14 cellular contexts compared by ENCODE assay signal in genomic region chr15:90987561-90988141, GRCh38. TPM values are rescaled to one million over a fixed set of nuclear protein-coding genes. Genes with fewer than 3 reads are reported as not detected.
DNase-seq lines count a peak whose midpoint lies in the region; ATAC-seq and TF ChIP-seq lines count a peak whose summit lies in the region.
"Had no signal": no experiment of that assay in that cellular context is flagged by ENCODE, and none has a peak within 500 bp of the region (broad histone marks: within the 10 kb centered on the region; RNA-seq: fewer than 3 reads in every experiment).

No MANE protein-coding gene starts in this region.

- in situ Hi-C loops in KBM-7 (cut with MboI; ENCODE audit: low pct_unique_long_range_greater_than_20kb, low sequenced_read_pairs), result no loop called here

- no peak overlapping the region for H3K18ac ChIP-seq in H9 (ENCODE audit: insufficient read length, low read depth, low read length)

- H3K27ac ChIP-seq in BLaER1 treated with 17β-estradiol and CSF1 and Interleukin-3, amounts not matched to agents 10 nM and 100 nM, result peak overlapping the region in 3 of 11 experiments; percentile 26 to 59 (median 53); a peak in 4 of 22 replicates
- H3K27ac ChIP-seq in H9 (ENCODE audit: insufficient read length, low read depth, low read length) (no peak overlapping the region), SK-N-SH (ENCODE audit: low read depth in 2 of 2, low read length in 1 of 2) (peak overlapping the region in 1 of 2 experiments; percentile 64; a peak in 3 of 4 replicates)
- H3K27ac ChIP-seq: psoas muscle had no signal

- no peaks in the 10 kb centered on the region for H3K9me3 Mint-ChIP-seq in H9
- H3K9me3 Mint-ChIP-seq: CD14-positive monocyte; stimulated activated naive CD8-positive, alpha-beta T cell treated with anti-CD3 and anti-CD28 coated beads, Interleukin-15, Interleukin-2, amounts not matched to agents 100 ng/mL and 50 ng/mL, for 24 hours had no signal

- intact Hi-C loops in left colon (cut with DNase I, micrococcal nuclease), result no loop called here

- no peaks in the 10 kb centered on the region for H3K9me2 ChIP-seq in SK-N-SH

- peak overlapping the region in 2 of 11 experiments; percentile 26 to 39; a peak in 4 of 22 replicates for H3K9ac ChIP-seq in BLaER1 treated with 17β-estradiol and CSF1 and Interleukin-3, amounts not matched to agents 10 nM and 100 nM
- H3K9ac ChIP-seq in H9 (ENCODE audit: extremely low read depth, insufficient read length, low read length) (no peak overlapping the region), SK-N-SH (no peak overlapping the region; the same call in 1 of the 2 replicates)

- no peak overlapping the region for H3T11ph ChIP-seq in H9 (ENCODE audit: low read length)

- TF ChIP-seq EP300 in SK-N-SH (IDR thresholded peaks at IDR 0.05; ENCODE audit: borderline replicate concordance in 1 of 2, low read depth in 1 of 2, low read length in 1 of 2), result no peak

- H3K79me2 ChIP-seq in H9 (ENCODE audit: insufficient read depth, low read length) (peaks cover 45% of the 10 kb centered on the region), SK-N-SH (ENCODE audit: insufficient read depth) (peaks cover 100% of the 10 kb centered on the region)

- no peaks in the 10 kb centered on the region; the same call in 1 of the 2 replicates for H3K27me3 Mint-ChIP-seq in H9 (ENCODE audit: low read depth)
- H3K27me3 Mint-ChIP-seq: stimulated activated naive CD8-positive, alpha-beta T cell treated with anti-CD3 and anti-CD28 coated beads, Interleukin-15, Interleukin-2, amounts not matched to agents 100 ng/mL and 50 ng/mL, for 24 hours had no signal

- DNase-seq in H9, result no peak
- DNase-seq in SK-N-SH, result no peak
- DNase-seq in left colon, result no peak
- no peak for DNase-seq in KBM-7
- DNase-seq in omental fat pad (ENCODE audit: low spot score), result no peak
- no peak for DNase-seq in DMS 273 treated with DMSO at 0.1 percent for 48 hours (lab: John Stamatoyannopoulos, UW)
- no peak for DNase-seq in HuH-7.5 (ENCODE audit: low spot score)
- DNase-seq: activated effector memory CD4-positive, alpha-beta T cell treated with anti-CD3 and anti-CD28 coated beads, Interleukin-2, amount 50 U/mL, for 16 hours; NCI-H774; psoas muscle; stimulated activated CD4-positive, alpha-beta T cell treated with anti-CD3 and anti-CD28 coated beads, Interleukin-4, amount 100 ng/mL, for 24 hours had no signal

- H3K79me1 ChIP-seq in H9 (ENCODE audit: insufficient read depth, low read depth, low read length, poor library complexity, severe bottlenecking), result peaks cover 20% of the 10 kb centered on the region

- H4K20me1 ChIP-seq in BLaER1 treated with 17β-estradiol and CSF1 and Interleukin-3, amounts not matched to agents 10 nM and 100 nM, result peaks cover 0 to 66% (median 24%) of the 10 kb centered on the region in 11 experiments; a peak in 15 of 22 replicates
- H4K20me1 ChIP-seq in H9 (ENCODE audit: control insufficient read depth, insufficient read depth, insufficient read length) (no peaks in the 10 kb centered on the region), SK-N-SH (ENCODE audit: insufficient read depth) (peaks cover 12% of the 10 kb centered on the region; the same call in 1 of the 2 replicates)

- no peak overlapping the region for H2BK5ac ChIP-seq in H9 (ENCODE audit: insufficient read length, low read length)

- peaks cover 15 to 27% (median 21%) of the 10 kb centered on the region in 3 experiments for H3K36me3 Mint-ChIP-seq in H9 (ENCODE audit: insufficient read depth in 1 of 3, low read depth in 3 of 3)

- CTCF ChIA-PET in SK-N-SH (lab: Yijun Ruan, JAX), result interaction anchor here (1.3 to 4.2 kb wide), 4 partner anchors 8 to 55 kb away, joined by 3 to 19 read pairs (median 12); partner anchors contain the start of gene HDDC3

- peaks cover 2% of the 10 kb centered on the region for H3F3A ChIP-seq in SK-N-SH (replicated peaks; ENCODE audit: insufficient read depth)

- H3K4ac ChIP-seq in H9 (ENCODE audit: low read depth, low read length), result no peak overlapping the region

- H3K4me1 Mint-ChIP-seq in H9, result peaks cover 24% of the 10 kb centered on the region in 2 experiments

- H3K27ac Mint-ChIP-seq in H9, result peak overlapping the region in 2 of 3 experiments; percentile 45 to 66; a peak in 3 of 7 replicates
- H3K27ac Mint-ChIP-seq: stimulated activated naive CD8-positive, alpha-beta T cell treated with anti-CD3 and anti-CD28 coated beads, Interleukin-15, Interleukin-2, amounts not matched to agents 100 ng/mL and 50 ng/mL, for 24 hours had no signal

- H3K27me3 ChIP-seq in BLaER1 treated with 17β-estradiol and CSF1 and Interleukin-3, amounts not matched to agents 10 nM and 100 nM, result no peaks in the 10 kb centered on the region
- H3K27me3 ChIP-seq in H9 (ENCODE audit: insufficient read depth, low read length) (no peaks in the 10 kb centered on the region), SK-N-SH (ENCODE audit: insufficient read depth) (no peaks in the 10 kb centered on the region)

- POLR2A ChIA-PET in SK-N-SH (lab: Yijun Ruan, JAX), result interaction anchor here (1.0 kb wide), 1 partner anchor 31 kb away, joined by 4 read pairs; no protein-coding TSS in a partner anchor

- H3K14ac ChIP-seq in H9 (ENCODE audit: insufficient read depth, low read length), result no peak overlapping the region

- H4K5ac ChIP-seq in H9 (ENCODE audit: insufficient read length, low read depth, low read length), result no peak overlapping the region

- H2AFZ ChIP-seq in H9 (ENCODE audit: low read length), result no peak overlapping the region
- H2AFZ ChIP-seq in SK-N-SH (ENCODE audit: low read depth), result peak overlapping the region; percentile 73

- TF ChIP-seq RAD21 in SK-N-SH (IDR thresholded peaks at IDR 0.05; ENCODE audit: low read length), result no peak

- no peak overlapping the region for H3K56ac ChIP-seq in H9 (ENCODE audit: insufficient read length, low read depth, low read length)

- no peaks in the 10 kb centered on the region for H3K9me3 ChIP-seq in BLaER1 treated with 17β-estradiol and CSF1 and Interleukin-3, amounts not matched to agents 10 nM and 100 nM (replicated peaks in 1 of 11)
- H3K9me3 ChIP-seq in H9 (ENCODE audit: control insufficient read depth, low read depth, low read length), result no peaks in the 10 kb centered on the region
- no peaks in the 10 kb centered on the region for H3K9me3 ChIP-seq in SK-N-SH
- H3K9me3 ChIP-seq: psoas muscle had no signal

- H2BK120ac ChIP-seq in H9 (ENCODE audit: low read depth, low read length, poor library complexity, severe bottlenecking), result no peak overlapping the region

- H3K4me3 Mint-ChIP-seq in H9, result no peak overlapping the region
- H3K4me3 Mint-ChIP-seq: stimulated activated naive CD8-positive, alpha-beta T cell treated with anti-CD3 and anti-CD28 coated beads, Interleukin-15, Interleukin-2, amounts not matched to agents 100 ng/mL and 50 ng/mL, for 24 hours had no signal

- no peak overlapping the region for H2AK5ac ChIP-seq in H9 (ENCODE audit: insufficient read length, low read length)

- peaks cover 50 to 77% (median 57%) of the 10 kb centered on the region in 10 experiments for H3K4me1 ChIP-seq in BLaER1 treated with 17β-estradiol and CSF1 and Interleukin-3, amounts not matched to agents 10 nM and 100 nM
- H3K4me1 ChIP-seq in H9 (ENCODE audit: insufficient read depth, low read length) (no peaks in the 10 kb centered on the region), SK-N-SH (ENCODE audit: control insufficient read depth in 1 of 2, insufficient read depth in 2 of 2, low read depth in 1 of 2, low read length in 1 of 2) (peaks cover 6 to 11% of the 10 kb centered on the region in 2 experiments)
- H3K4me1 ChIP-seq: psoas muscle had no signal

- H3K23ac ChIP-seq in H9 (ENCODE audit: insufficient read length, low read depth, low read length), result no peak overlapping the region

- H4K91ac ChIP-seq in H9 (ENCODE audit: insufficient read length, low read depth, low read length), result no peak overlapping the region

- peaks cover 0 to 36% (median 23%) of the 10 kb centered on the region in 11 experiments; a peak in 18 of 22 replicates for H3K36me3 ChIP-seq in BLaER1 treated with 17β-estradiol and CSF1 and Interleukin-3, amounts not matched to agents 10 nM and 100 nM
- peaks cover 4 to 6% of the 10 kb centered on the region in 2 experiments for H3K36me3 ChIP-seq in SK-N-SH (replicated peaks in 1 of 2; ENCODE audit: control insufficient read depth in 1 of 2, insufficient read depth in 2 of 2, low read length in 1 of 2)

- H3K4me2 ChIP-seq in BLaER1 treated with 17β-estradiol and CSF1 and Interleukin-3, amounts not matched to agents 10 nM and 100 nM, result peak overlapping the region; percentile 61 to 84 (median 74); a peak in 18 of 22 replicates
- H3K4me2 ChIP-seq in H9 (ENCODE audit: insufficient read depth, insufficient read length, low read length), result no peak overlapping the region
- H3K4me2 ChIP-seq in SK-N-SH, result peak overlapping the region; percentile 72

- no peak overlapping the region for H2BK12ac ChIP-seq in H9 (ENCODE audit: insufficient read length, low read depth, low read length)

- no peak overlapping the region for H3K4me3 ChIP-seq in BLaER1 treated with 17β-estradiol and CSF1 and Interleukin-3, amounts not matched to agents 10 nM and 100 nM
- H3K4me3 ChIP-seq in SK-N-SH (ENCODE audit: low read depth in 2 of 2, low read length in 1 of 2), result peak overlapping the region in 1 of 2 experiments; percentile 9; a peak in 1 of 4 replicates
- H3K4me3 ChIP-seq: psoas muscle had no signal

- peak; percentile 46 for ATAC-seq in left colon
- ATAC-seq in omental fat pad (ENCODE audit: low FRiP score), result no peak
- ATAC-seq: psoas muscle had no signal

- no peaks in the 10 kb centered on the region for H3K23me2 ChIP-seq in H9 (ENCODE audit: insufficient read length, low read depth, low read length, poor library complexity, severe bottlenecking)

- TF ChIP-seq CTCF in H9 (conservative IDR thresholded peaks at IDR 0.05) (no peak), SK-N-SH (IDR thresholded peaks at IDR 0.05) (no peak), omental fat pad (IDR thresholded peaks at IDR 0.05) (no peak)

- H2BK15ac ChIP-seq in H9 (ENCODE audit: low read depth, low read length), result no peak overlapping the region

- H4K8ac ChIP-seq in H9 (replicated peaks; ENCODE audit: insufficient read length, low read depth, low read length), result no peak overlapping the region

- no peak overlapping the region for H2BK20ac ChIP-seq in H9 (ENCODE audit: low read depth, low read length, poor library complexity, severe bottlenecking)

- no CpG with 5 or more reads among the region's 7 CpGs for WGBS in H9 (ENCODE audit: extremely low coverage, insufficient read length, low lambda C conversion rate)
- WGBS in SK-N-SH (ENCODE audit: low lambda C conversion rate), result 90% methylated on average over 7 of the region's 7 CpGs

RNA-seq across cellular contexts. Expression of gene PRC1, which starts 6.7 kb away (rescaled TPM):
- total RNA-seq in H9 (2021), result 70.5 and 75.7 TPM in 2 replicates
- polyA plus RNA-seq in SK-N-SH (2012; rRNA removed), result 125 and 132 TPM in 2 replicates
- 95.7 and 109 TPM in 2 replicates for polyA plus RNA-seq in SK-N-SH (2012; cell fraction: cytosol; rRNA removed)
- 120 and 176 TPM in 2 replicates for polyA plus RNA-seq in SK-N-SH (2012; cell fraction: nucleus; rRNA removed)
- 10 to 100 TPM; 13.8 to 31.7 TPM for total RNA-seq in left colon
- 10 to 100 TPM in 2 of 4 donors, 1 to 10 TPM in 2; 3.5 to 26.2 (median 11.9) TPM for total RNA-seq in omental fat pad

RNA-seq across cellular contexts. Expression of gene RCCD1, which starts 33.0 kb away (rescaled TPM):
- 20.6 and 22.8 TPM in 2 replicates for total RNA-seq in H9 (2021)
- 19.5 and 21.2 TPM in 2 replicates for polyA plus RNA-seq in SK-N-SH (2012; rRNA removed)
- polyA plus RNA-seq in SK-N-SH (2012; cell fraction: cytosol; rRNA removed), result 11.2 and 13.3 TPM in 2 replicates
- 85.9 and 108 TPM in 2 replicates for polyA plus RNA-seq in SK-N-SH (2012; cell fraction: nucleus; rRNA removed)
- total RNA-seq in left colon, result 10 to 100 TPM; 15.3 to 17.1 TPM
- total RNA-seq in omental fat pad, result 1 to 10 TPM; 2.6 to 6.6 (median 5.0) TPM

RNA-seq across cellular contexts. Expression of gene VPS33B, which starts 34.7 kb away (rescaled TPM):
- total RNA-seq in H9 (2021) (16.3 and 21.1 TPM in 2 replicates), left colon (10 to 100 TPM; 15.1 to 16.9 TPM), omental fat pad (10 to 100 TPM in 1 of 4 donors, 1 to 10 TPM in 3; 4.7 to 12.4 (median 8.0) TPM)
- 16.6 and 25.3 TPM in 2 replicates for polyA plus RNA-seq in SK-N-SH (2012; rRNA removed)
- polyA plus RNA-seq in SK-N-SH (2012; cell fraction: cytosol; rRNA removed), result 9.9 and 12.4 TPM in 2 replicates
- 63.5 and 71.2 TPM in 2 replicates for polyA plus RNA-seq in SK-N-SH (2012; cell fraction: nucleus; rRNA removed)

RNA-seq across cellular contexts. Expression of gene UNC45A, which starts 52.6 kb away (rescaled TPM):
- 84.3 and 84.6 TPM in 2 replicates for total RNA-seq in H9 (2021)
- polyA plus RNA-seq in SK-N-SH (2012; rRNA removed), result 85.1 and 89.4 TPM in 2 replicates
- 33.2 and 50.5 TPM in 2 replicates for polyA plus RNA-seq in SK-N-SH (2012; cell fraction: cytosol; rRNA removed)
- 142 and 150 TPM in 2 replicates for polyA plus RNA-seq in SK-N-SH (2012; cell fraction: nucleus; rRNA removed)
- 10 to 100 TPM; 53.0 to 58.1 TPM for total RNA-seq in left colon
- 10 to 100 TPM; 40.8 to 61.5 (median 48.8) TPM for total RNA-seq in omental fat pad

RNA-seq across cellular contexts. Expression of gene HDDC3, which starts 55.3 kb away (rescaled TPM):
- total RNA-seq in H9 (2021), result 13.2 and 13.3 TPM in 2 replicates
- polyA plus RNA-seq in SK-N-SH (2012; rRNA removed), result 24.2 and 25.8 TPM in 2 replicates
- polyA plus RNA-seq in SK-N-SH (2012; cell fraction: cytosol; rRNA removed), result 16.3 and 19.5 TPM in 2 replicates
- polyA plus RNA-seq in SK-N-SH (2012; cell fraction: nucleus; rRNA removed), result 21.2 and 21.5 TPM in 2 replicates
- 10 to 100 TPM; 17.3 to 17.5 TPM for total RNA-seq in left colon
- total RNA-seq in omental fat pad, result 10 to 100 TPM; 11.2 to 27.3 (median 18.0) TPM
